1 cellular context compared by ENCODE assay signal in the genomic region with DNA sequence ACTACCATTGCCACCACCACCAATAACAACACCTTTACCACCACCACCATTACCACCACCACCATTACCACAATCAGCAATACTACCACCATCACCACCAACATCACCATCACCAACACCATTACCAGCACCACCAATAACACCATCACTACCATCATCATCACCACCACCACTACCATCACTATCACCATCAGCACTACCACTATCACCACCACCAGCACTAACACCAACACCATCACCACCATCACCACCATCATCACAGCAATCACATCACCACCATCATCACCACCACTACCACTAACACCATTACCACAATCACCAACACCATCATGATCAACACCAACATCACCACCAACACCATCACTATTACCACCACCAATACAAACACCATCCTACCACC.
A peak's percentile ranks its signal among the peaks of the same experiment; 100 is the strongest.
TF ChIP-seq lines count a peak whose summit lies in the region.

No MANE protein-coding gene starts in this region.

TF ChIP-seq in HEK293, 187 proteins besides CTCF, POLR2A, EP300 and RAD21 (continued from another document):
- TF ChIP-seq, protein P1, sequence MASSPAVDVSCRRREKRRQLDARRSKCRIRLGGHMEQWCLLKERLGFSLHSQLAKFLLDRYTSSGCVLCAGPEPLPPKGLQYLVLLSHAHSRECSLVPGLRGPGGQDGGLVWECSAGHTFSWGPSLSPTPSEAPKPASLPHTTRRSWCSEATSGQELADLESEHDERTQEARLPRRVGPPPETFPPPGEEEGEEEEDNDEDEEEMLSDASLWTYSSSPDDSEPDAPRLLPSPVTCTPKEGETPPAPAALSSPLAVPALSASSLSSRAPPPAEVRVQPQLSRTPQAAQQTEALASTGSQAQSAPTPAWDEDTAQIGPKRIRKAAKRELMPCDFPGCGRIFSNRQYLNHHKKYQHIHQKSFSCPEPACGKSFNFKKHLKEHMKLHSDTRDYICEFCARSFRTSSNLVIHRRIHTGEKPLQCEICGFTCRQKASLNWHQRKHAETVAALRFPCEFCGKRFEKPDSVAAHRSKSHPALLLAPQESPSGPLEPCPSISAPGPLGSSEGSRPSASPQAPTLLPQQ (tag by site-specific recombination; IDR thresholded peaks at IDR 0.05), result no peak
- TF ChIP-seq ZNF169 (tag by site-specific recombination; IDR thresholded peaks at IDR 0.05), result 0 out of 2 replicates have a peak, but pooled peaks have one; percentile 61
- TF ChIP-seq, protein P2, sequence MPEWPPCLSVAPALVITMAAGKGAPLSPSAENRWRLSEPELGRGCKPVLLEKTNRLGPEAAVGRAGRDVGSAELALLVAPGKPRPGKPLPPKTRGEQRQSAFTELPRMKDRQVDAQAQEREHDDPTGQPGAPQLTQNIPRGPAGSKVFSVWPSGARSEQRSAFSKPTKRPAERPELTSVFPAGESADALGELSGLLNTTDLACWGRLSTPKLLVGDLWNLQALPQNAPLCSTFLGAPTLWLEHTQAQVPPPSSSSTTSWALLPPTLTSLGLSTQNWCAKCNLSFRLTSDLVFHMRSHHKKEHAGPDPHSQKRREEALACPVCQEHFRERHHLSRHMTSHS (tag by site-specific recombination; IDR thresholded peaks at IDR 0.05), result 0 out of 2 replicates have a peak, but pooled peaks have one; percentile 39
- TF ChIP-seq BCL11A (tag by site-specific recombination; IDR thresholded peaks at IDR 0.05; ENCODE audit: low read depth), result no peak
- TF ChIP-seq ZNF239 (tag by site-specific recombination; IDR thresholded peaks at IDR 0.05), result peak; percentile 49; the same call in 1 of the 2 replicates
- no peak for TF ChIP-seq ZNF274 (IDR thresholded peaks at IDR 0.05; ENCODE audit: low read length)
- TF ChIP-seq ZNF274 (tag by site-specific recombination; IDR thresholded peaks at IDR 0.05; ENCODE audit: borderline replicate concordance), result 0 out of 2 replicates have a peak, but pooled peaks have one; percentile 19
- TF ChIP-seq ZNF776 (tag by site-specific recombination; IDR thresholded peaks at IDR 0.05; ENCODE audit: borderline replicate concordance), result peak; percentile 43; the same call in 1 of the 2 replicates
- TF ChIP-seq ZNF521 (tag by site-specific recombination; IDR thresholded peaks at IDR 0.05), result peak; percentile 51; the same call in 1 of the 2 replicates
- TF ChIP-seq GLI4 (tag by site-specific recombination; IDR thresholded peaks at IDR 0.05), result 0 out of 2 replicates have a peak, but pooled peaks have one; percentile 22
- TF ChIP-seq ZNF133 (tag by site-specific recombination; IDR thresholded peaks at IDR 0.05), result 0 out of 2 replicates have a peak, but pooled peaks have one; percentile 20
- no peak for TF ChIP-seq SP3 (tag by site-specific recombination; IDR thresholded peaks at IDR 0.05)
